Comparison of ENCODE assay signal across 1 cellular context in genomic region chr19:38729653-38730469, GRCh38.
TF ChIP-seq lines count a peak whose summit lies in the region.

No MANE protein-coding gene starts in this region.

TF ChIP-seq in HepG2, 621 proteins besides CTCF, POLR2A, EP300 and RAD21 (continued from another document and continues in another):
- TF ChIP-seq ZFP90 (CRISPR knock-in tag; IDR thresholded peaks at IDR 0.05; ENCODE audit: borderline replicate concordance) (no peak), KDM2A (CRISPR knock-in tag; IDR thresholded peaks at IDR 0.05; ENCODE audit: borderline replicate concordance, low read depth) (no peak), MTF2 (CRISPR knock-in tag; IDR thresholded peaks at IDR 0.05; ENCODE audit: borderline replicate concordance) (no peak), ZNF543 (CRISPR knock-in tag; IDR thresholded peaks at IDR 0.05) (no peak), ZKSCAN1 (IDR thresholded peaks at IDR 0.05; ENCODE audit: low read length) (no peak), ZNF589 (CRISPR knock-in tag; conservative IDR thresholded peaks at IDR 0.05) (no peak), RBM22 (optimal IDR thresholded peaks at IDR 0.05; ENCODE audit: low read length) (peak; percentile 52), ZNF574 (CRISPR knock-in tag; IDR thresholded peaks at IDR 0.05) (peak; percentile 63; the same call in 1 of the 2 replicates), MBNL3 (CRISPR knock-in tag; conservative IDR thresholded peaks at IDR 0.05) (no peak), TERF1 (CRISPR knock-in tag; IDR thresholded peaks at IDR 0.05) (no peak), ZNF790 (CRISPR knock-in tag; IDR thresholded peaks at IDR 0.05; ENCODE audit: borderline replicate concordance) (no peak), ZNF749 (CRISPR knock-in tag; IDR thresholded peaks at IDR 0.05; ENCODE audit: borderline replicate concordance) (no peak), ZZZ3 (CRISPR knock-in tag; IDR thresholded peaks at IDR 0.05; ENCODE audit: borderline replicate concordance) (no peak), PLRG1 (conservative IDR thresholded peaks at IDR 0.05) (no peak), GZF1 (CRISPR knock-in tag; IDR thresholded peaks at IDR 0.05) (no peak), SPEN (CRISPR knock-in tag; IDR thresholded peaks at IDR 0.05; ENCODE audit: low read depth) (no peak), ZNF83 (CRISPR knock-in tag; IDR thresholded peaks at IDR 0.05; ENCODE audit: borderline replicate concordance) (no peak), U2AF2 (IDR thresholded peaks at IDR 0.05; ENCODE audit: low read depth, low read length) (no peak), CEBPZ (IDR thresholded peaks at IDR 0.05; ENCODE audit: low read length) (no peak), ZBTB8A (CRISPR knock-in tag; IDR thresholded peaks at IDR 0.05; ENCODE audit: borderline replicate concordance, low read depth) (no peak), GATAD2A (CRISPR knock-in tag; IDR thresholded peaks at IDR 0.05) (peak; percentile 49; the same call in 1 of the 2 replicates), POLR2AphosphoS2 (IDR thresholded peaks at IDR 0.05; ENCODE audit: low read depth, low read length) (no peak), MXD4 (CRISPR knock-in tag; IDR thresholded peaks at IDR 0.05) (no peak), ZNF761 (CRISPR knock-in tag; conservative IDR thresholded peaks at IDR 0.05) (no peak), PLSCR1 (CRISPR knock-in tag; IDR thresholded peaks at IDR 0.05; ENCODE audit: borderline replicate concordance) (no peak), MYNN (CRISPR knock-in tag; IDR thresholded peaks at IDR 0.05; ENCODE audit: low read depth) (no peak), ZNF503 (CRISPR knock-in tag; IDR thresholded peaks at IDR 0.05) (no peak), ZNF430 (CRISPR knock-in tag; IDR thresholded peaks at IDR 0.05) (no peak), MAFK (conservative IDR thresholded peaks at IDR 0.05 in 1 of 2, IDR thresholded peaks at IDR 0.05 in 1 of 2; ENCODE audit: low read length in 2 of 2) (no peak), IRF2 (CRISPR knock-in tag; IDR thresholded peaks at IDR 0.05) (peak; percentile 49; the same call in 1 of the 2 replicates), ZNF747 (CRISPR knock-in tag; IDR thresholded peaks at IDR 0.05; ENCODE audit: borderline replicate concordance) (no peak), ARID2 (CRISPR knock-in tag; IDR thresholded peaks at IDR 0.05; ENCODE audit: borderline replicate concordance) (no peak), TCF7 (IDR thresholded peaks at IDR 0.05; ENCODE audit: low read depth) (no peak), CBX2 (IDR thresholded peaks at IDR 0.05; ENCODE audit: low read depth, low read length) (no peak), CBX2 (CRISPR knock-in tag; IDR thresholded peaks at IDR 0.05; ENCODE audit: low read depth) (no peak), TBX2 (CRISPR knock-in tag; IDR thresholded peaks at IDR 0.05; ENCODE audit: borderline replicate concordance) (no peak), PITX1 (CRISPR knock-in tag; IDR thresholded peaks at IDR 0.05) (no peak), PHF21A (CRISPR knock-in tag; IDR thresholded peaks at IDR 0.05) (no peak), FOXC1 (CRISPR knock-in tag; IDR thresholded peaks at IDR 0.05; ENCODE audit: borderline replicate concordance) (0 out of 2 replicates have a peak, but pooled peaks have one; percentile 43), ZNF678 (CRISPR knock-in tag; IDR thresholded peaks at IDR 0.05) (no peak), GABPA (IDR thresholded peaks at IDR 0.05; ENCODE audit: low read depth, low read length) (no peak), GABPA (CRISPR knock-in tag; IDR thresholded peaks at IDR 0.05; ENCODE audit: low read depth) (no peak)
- TF ChIP-seq, protein P1, sequence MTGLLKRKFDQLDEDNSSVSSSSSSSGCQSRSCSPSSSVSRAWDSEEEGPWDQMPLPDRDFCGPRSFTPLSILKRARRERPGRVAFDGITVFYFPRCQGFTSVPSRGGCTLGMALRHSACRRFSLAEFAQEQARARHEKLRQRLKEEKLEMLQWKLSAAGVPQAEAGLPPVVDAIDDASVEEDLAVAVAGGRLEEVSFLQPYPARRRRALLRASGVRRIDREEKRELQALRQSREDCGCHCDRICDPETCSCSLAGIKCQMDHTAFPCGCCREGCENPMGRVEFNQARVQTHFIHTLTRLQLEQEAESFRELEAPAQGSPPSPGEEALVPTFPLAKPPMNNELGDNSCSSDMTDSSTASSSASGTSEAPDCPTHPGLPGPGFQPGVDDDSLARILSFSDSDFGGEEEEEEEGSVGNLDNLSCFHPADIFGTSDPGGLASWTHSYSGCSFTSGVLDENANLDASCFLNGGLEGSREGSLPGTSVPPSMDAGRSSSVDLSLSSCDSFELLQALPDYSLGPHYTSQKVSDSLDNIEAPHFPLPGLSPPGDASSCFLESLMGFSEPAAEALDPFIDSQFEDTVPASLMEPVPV (CRISPR knock-in tag; IDR thresholded peaks at IDR 0.05) = no peak
- TF ChIP-seq, protein P2, sequence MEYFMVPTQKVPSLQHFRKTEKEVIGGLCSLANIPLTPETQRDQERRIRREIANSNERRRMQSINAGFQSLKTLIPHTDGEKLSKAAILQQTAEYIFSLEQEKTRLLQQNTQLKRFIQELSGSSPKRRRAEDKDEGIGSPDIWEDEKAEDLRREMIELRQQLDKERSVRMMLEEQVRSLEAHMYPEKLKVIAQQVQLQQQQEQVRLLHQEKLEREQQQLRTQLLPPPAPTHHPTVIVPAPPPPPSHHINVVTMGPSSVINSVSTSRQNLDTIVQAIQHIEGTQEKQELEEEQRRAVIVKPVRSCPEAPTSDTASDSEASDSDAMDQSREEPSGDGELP (IDR thresholded peaks at IDR 0.05; ENCODE audit: borderline replicate concordance, low read depth) = no peak
- TF ChIP-seq, protein P3, sequence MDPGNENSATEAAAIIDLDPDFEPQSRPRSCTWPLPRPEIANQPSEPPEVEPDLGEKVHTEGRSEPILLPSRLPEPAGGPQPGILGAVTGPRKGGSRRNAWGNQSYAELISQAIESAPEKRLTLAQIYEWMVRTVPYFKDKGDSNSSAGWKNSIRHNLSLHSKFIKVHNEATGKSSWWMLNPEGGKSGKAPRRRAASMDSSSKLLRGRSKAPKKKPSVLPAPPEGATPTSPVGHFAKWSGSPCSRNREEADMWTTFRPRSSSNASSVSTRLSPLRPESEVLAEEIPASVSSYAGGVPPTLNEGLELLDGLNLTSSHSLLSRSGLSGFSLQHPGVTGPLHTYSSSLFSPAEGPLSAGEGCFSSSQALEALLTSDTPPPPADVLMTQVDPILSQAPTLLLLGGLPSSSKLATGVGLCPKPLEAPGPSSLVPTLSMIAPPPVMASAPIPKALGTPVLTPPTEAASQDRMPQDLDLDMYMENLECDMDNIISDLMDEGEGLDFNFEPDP (CRISPR knock-in tag; conservative IDR thresholded peaks at IDR 0.05) = no peak
- TF ChIP-seq, protein P4, sequence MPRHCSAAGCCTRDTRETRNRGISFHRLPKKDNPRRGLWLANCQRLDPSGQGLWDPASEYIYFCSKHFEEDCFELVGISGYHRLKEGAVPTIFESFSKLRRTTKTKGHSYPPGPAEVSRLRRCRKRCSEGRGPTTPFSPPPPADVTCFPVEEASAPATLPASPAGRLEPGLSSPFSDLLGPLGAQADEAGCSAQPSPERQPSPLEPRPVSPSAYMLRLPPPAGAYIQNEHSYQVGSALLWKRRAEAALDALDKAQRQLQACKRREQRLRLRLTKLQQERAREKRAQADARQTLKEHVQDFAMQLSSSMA (CRISPR knock-in tag; IDR thresholded peaks at IDR 0.05) = no peak
- TF ChIP-seq, protein P5, sequence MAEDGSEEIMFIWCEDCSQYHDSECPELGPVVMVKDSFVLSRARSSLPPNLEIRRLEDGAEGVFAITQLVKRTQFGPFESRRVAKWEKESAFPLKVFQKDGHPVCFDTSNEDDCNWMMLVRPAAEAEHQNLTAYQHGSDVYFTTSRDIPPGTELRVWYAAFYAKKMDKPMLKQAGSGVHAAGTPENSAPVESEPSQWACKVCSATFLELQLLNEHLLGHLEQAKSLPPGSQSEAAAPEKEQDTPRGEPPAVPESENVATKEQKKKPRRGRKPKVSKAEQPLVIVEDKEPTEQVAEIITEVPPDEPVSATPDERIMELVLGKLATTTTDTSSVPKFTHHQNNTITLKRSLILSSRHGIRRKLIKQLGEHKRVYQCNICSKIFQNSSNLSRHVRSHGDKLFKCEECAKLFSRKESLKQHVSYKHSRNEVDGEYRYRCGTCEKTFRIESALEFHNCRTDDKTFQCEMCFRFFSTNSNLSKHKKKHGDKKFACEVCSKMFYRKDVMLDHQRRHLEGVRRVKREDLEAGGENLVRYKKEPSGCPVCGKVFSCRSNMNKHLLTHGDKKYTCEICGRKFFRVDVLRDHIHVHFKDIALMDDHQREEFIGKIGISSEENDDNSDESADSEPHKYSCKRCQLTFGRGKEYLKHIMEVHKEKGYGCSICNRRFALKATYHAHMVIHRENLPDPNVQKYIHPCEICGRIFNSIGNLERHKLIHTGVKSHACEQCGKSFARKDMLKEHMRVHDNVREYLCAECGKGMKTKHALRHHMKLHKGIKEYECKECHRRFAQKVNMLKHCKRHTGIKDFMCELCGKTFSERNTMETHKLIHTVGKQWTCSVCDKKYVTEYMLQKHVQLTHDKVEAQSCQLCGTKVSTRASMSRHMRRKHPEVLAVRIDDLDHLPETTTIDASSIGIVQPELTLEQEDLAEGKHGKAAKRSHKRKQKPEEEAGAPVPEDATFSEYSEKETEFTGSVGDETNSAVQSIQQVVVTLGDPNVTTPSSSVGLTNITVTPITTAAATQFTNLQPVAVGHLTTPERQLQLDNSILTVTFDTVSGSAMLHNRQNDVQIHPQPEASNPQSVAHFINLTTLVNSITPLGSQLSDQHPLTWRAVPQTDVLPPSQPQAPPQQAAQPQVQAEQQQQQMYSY (CRISPR knock-in tag; IDR thresholded peaks at IDR 0.05) = no peak
